19 cellular contexts compared by ENCODE assay signal in genomic region chr16:88895335-88895734, GRCh38. TPM values are rescaled to one million over a fixed set of nuclear protein-coding genes. Genes with fewer than 3 reads are reported as not detected.
DNase-seq lines count a peak whose midpoint lies in the region; ATAC-seq and TF ChIP-seq lines count a peak whose summit lies in the region.
"Had no signal": no experiment of that assay in that cellular context is flagged by ENCODE, and none has a peak within 500 bp of the region (broad histone marks: within the 10 kb centered on the region; RNA-seq: fewer than 3 reads in every experiment).

No MANE protein-coding gene starts in this region.

- H3K4me2 ChIP-seq in BLaER1 treated with 17β-estradiol and CSF1 and Interleukin-3, amounts not matched to agents 10 nM and 100 nM = peak overlapping the region in 10 of 11 experiments; percentile 34 to 97 (median 92); a peak in 20 of 22 replicates
- no peak overlapping the region for H3K4me2 ChIP-seq in neural progenitor cell

- H3K4me1 ChIP-seq in BLaER1 treated with 17β-estradiol and CSF1 and Interleukin-3, amounts not matched to agents 10 nM and 100 nM = peaks cover 38 to 90% (median 83%) of the 10 kb centered on the region in 10 experiments
- H3K4me1 ChIP-seq in neural progenitor cell = no peaks in the 10 kb centered on the region
- H3K4me1 ChIP-seq in skeletal muscle tissue (ENCODE audit: control insufficient read depth in 3 of 3, insufficient read depth in 3 of 3, low read length in 3 of 3) = peaks cover 42 to 64% (median 56%) of the 10 kb centered on the region in 3 donors
- H3K4me1 ChIP-seq in HAP-1 = no peaks in the 10 kb centered on the region

- no peaks in the 10 kb centered on the region for H3F3A ChIP-seq in neural progenitor cell (ENCODE audit: low read depth)

- peak overlapping the region; percentile 53 for H3K4me3 Mint-ChIP-seq in neural progenitor cell
- no peak overlapping the region for H3K4me3 Mint-ChIP-seq in natural killer cell treated with Interleukin-12 subunit alpha and Interleukin-12 subunit beta and Interleukin-15 and Interleukin-18, amount 100 ng/mL, for 72 hours
- H3K4me3 Mint-ChIP-seq: CD8-positive, alpha-beta T cell had no signal

- H3K36me3 ChIP-seq in BLaER1 treated with 17β-estradiol and CSF1 and Interleukin-3, amounts not matched to agents 10 nM and 100 nM = peaks cover 3 to 43% (median 26%) of the 10 kb centered on the region in 11 experiments
- no peaks in the 10 kb centered on the region for H3K36me3 ChIP-seq in neural progenitor cell
- H3K36me3 ChIP-seq in skeletal muscle tissue (ENCODE audit: control insufficient read depth in 3 of 3, insufficient read depth in 3 of 3, low read length in 3 of 3) = peaks cover 22 to 27% (median 24%) of the 10 kb centered on the region in 3 donors
- H3K36me3 ChIP-seq in HAP-1 (replicated peaks) = no peaks in the 10 kb centered on the region

- H3K27ac ChIP-seq in BLaER1 treated with 17β-estradiol and CSF1 and Interleukin-3, amounts not matched to agents 10 nM and 100 nM = peak overlapping the region in 1 of 11 experiments; percentile 29; a peak in 1 of 22 replicates
- H3K27ac ChIP-seq in neural progenitor cell = no peak overlapping the region
- peak overlapping the region; percentile 94 for H3K27ac ChIP-seq in skeletal muscle tissue (ENCODE audit: low read depth, low read length)
- H3K27ac ChIP-seq: GM23248 had no signal

- H3K9ac ChIP-seq in BLaER1 treated with 17β-estradiol and CSF1 and Interleukin-3, amounts not matched to agents 10 nM and 100 nM = peak overlapping the region in 3 of 11 experiments; percentile 23 to 43 (median 35); a peak in 4 of 22 replicates
- peak overlapping the region; percentile 20 for H3K9ac ChIP-seq in neural progenitor cell
- peak overlapping the region; percentile 65 to 89 (median 79) for H3K9ac ChIP-seq in skeletal muscle tissue (ENCODE audit: low read depth in 1 of 3, low read length in 3 of 3)
- H3K9ac ChIP-seq: GM23248 had no signal

- H3K9me3 Mint-ChIP-seq in neural progenitor cell = peaks cover 4% of the 10 kb centered on the region
- no peaks in the 10 kb centered on the region for H3K9me3 Mint-ChIP-seq in natural killer cell treated with Interleukin-12 subunit alpha and Interleukin-12 subunit beta and Interleukin-15 and Interleukin-18, amount 100 ng/mL, for 72 hours
- H3K9me3 Mint-ChIP-seq: CD8-positive, alpha-beta T cell had no signal

- peaks cover 49 to 94% (median 79%) of the 10 kb centered on the region in 11 experiments; a peak in 21 of 22 replicates for H4K20me1 ChIP-seq in BLaER1 treated with 17β-estradiol and CSF1 and Interleukin-3, amounts not matched to agents 10 nM and 100 nM
- H4K20me1 ChIP-seq in neural progenitor cell (ENCODE audit: low read depth) = no peaks in the 10 kb centered on the region

- ATAC-seq in natural killer cell treated with Interleukin-12 subunit alpha and Interleukin-12 subunit beta and Interleukin-15 and Interleukin-18, amount 100 ng/mL, for 72 hours = no peak
- ATAC-seq: CD8-positive, alpha-beta T cell; GM12878 had no signal

- DNase-seq in neural progenitor cell (ENCODE audit: low spot score) (no peak), MV-4-11 (lab: John Stamatoyannopoulos, UW) (no peak), HAP-1 (ENCODE audit: low spot score in 2 of 2) (no peak)
- no peak for DNase-seq in natural killer cell treated with Interleukin-12 subunit alpha and Interleukin-12 subunit beta and Interleukin-15 and Interleukin-18, amount 100 ng/mL, for 72 hours (ENCODE audit: low spot score)
- DNase-seq: CD8-positive, alpha-beta T cell; DMS 273 treated with DMSO at 0.1 percent for 48 hours; DMS53; DND-41; EL; GM23248; HCEC 1CT; IMR-90; KBM-7 had no signal

- TF ChIP-seq CTCF in neural progenitor cell (IDR thresholded peaks at IDR 0.05) = no peak

- H3K79me2 ChIP-seq in neural progenitor cell (ENCODE audit: low read depth) = no peaks in the 10 kb centered on the region

- no peaks in the 10 kb centered on the region for H3K4me1 Mint-ChIP-seq in neural progenitor cell
- no peaks in the 10 kb centered on the region for H3K4me1 Mint-ChIP-seq in natural killer cell treated with Interleukin-12 subunit alpha and Interleukin-12 subunit beta and Interleukin-15 and Interleukin-18, amount 100 ng/mL, for 72 hours (ENCODE audit: low read depth in 2 of 2)

- peaks cover under 1 to 7% (median 3%) of the 10 kb centered on the region in 11 experiments; a peak in 18 of 22 replicates for H3K9me3 ChIP-seq in BLaER1 treated with 17β-estradiol and CSF1 and Interleukin-3, amounts not matched to agents 10 nM and 100 nM (replicated peaks in 1 of 11)
- H3K9me3 ChIP-seq in neural progenitor cell (ENCODE audit: low read depth) = no peaks in the 10 kb centered on the region
- H3K9me3 ChIP-seq in skeletal muscle tissue (ENCODE audit: control insufficient read depth in 3 of 3, low read length in 3 of 3) = no peaks in the 10 kb centered on the region
- no peaks in the 10 kb centered on the region for H3K9me3 ChIP-seq in HAP-1

- in situ Hi-C loops in HAP-1 (cut with MboI; ENCODE audit: low sequenced_read_pairs) = no loop called here

- peaks cover 0 to 51% (median 13%) of the 10 kb centered on the region in 11 experiments; a peak in 14 of 22 replicates for H3K27me3 ChIP-seq in BLaER1 treated with 17β-estradiol and CSF1 and Interleukin-3, amounts not matched to agents 10 nM and 100 nM
- H3K27me3 ChIP-seq in neural progenitor cell = no peaks in the 10 kb centered on the region
- no peaks in the 10 kb centered on the region for H3K27me3 ChIP-seq in skeletal muscle tissue (ENCODE audit: control insufficient read depth in 3 of 3, insufficient read depth in 3 of 3, low read length in 3 of 3)
- no peaks in the 10 kb centered on the region for H3K27me3 ChIP-seq in HAP-1 (ENCODE audit: low read depth)

- H3K27ac Mint-ChIP-seq in neural progenitor cell = peak overlapping the region; percentile 21
- no peak overlapping the region for H3K27ac Mint-ChIP-seq in natural killer cell treated with Interleukin-12 subunit alpha and Interleukin-12 subunit beta and Interleukin-15 and Interleukin-18, amount 100 ng/mL, for 72 hours
- H3K27ac Mint-ChIP-seq: CD8-positive, alpha-beta T cell had no signal

- H3K36me3 Mint-ChIP-seq in neural progenitor cell = peaks cover 2% of the 10 kb centered on the region
- H3K36me3 Mint-ChIP-seq in natural killer cell treated with Interleukin-12 subunit alpha and Interleukin-12 subunit beta and Interleukin-15 and Interleukin-18, amount 100 ng/mL, for 72 hours = no peaks in the 10 kb centered on the region
- H3K36me3 Mint-ChIP-seq: CD8-positive, alpha-beta T cell had no signal

- H3K4me3 ChIP-seq in BLaER1 treated with 17β-estradiol and CSF1 and Interleukin-3, amounts not matched to agents 10 nM and 100 nM = no peak overlapping the region
- H3K4me3 ChIP-seq in neural progenitor cell (no peak overlapping the region), skeletal muscle tissue (ENCODE audit: low read length in 3 of 3) (peak overlapping the region in 2 of 3 donors; percentile 77 to 79), HAP-1 (no peak overlapping the region)
- H3K4me3 ChIP-seq: GM12878, GM23248 had no signal

- H3K27me3 Mint-ChIP-seq in neural progenitor cell (ENCODE audit: insufficient read depth, low read depth) = peaks cover 4% of the 10 kb centered on the region
- no peaks in the 10 kb centered on the region for H3K27me3 Mint-ChIP-seq in natural killer cell treated with Interleukin-12 subunit alpha and Interleukin-12 subunit beta and Interleukin-15 and Interleukin-18, amount 100 ng/mL, for 72 hours

- H2AFZ ChIP-seq in neural progenitor cell (replicated peaks) = no peak overlapping the region
- H2AFZ ChIP-seq: GM23248 had no signal

RNA-seq across cellular contexts. Expression of gene PABPN1L, which starts 28.9 kb away (rescaled TPM):
- total RNA-seq in neural progenitor cell (ENCODE audit: low replicate concordance) (not detected in 2 replicates), skeletal muscle tissue (not detected)
- total RNA-seq in natural killer cell treated with Interleukin-12 subunit alpha and Interleukin-12 subunit beta and Interleukin-15 and Interleukin-18, amount 100 ng/mL, for 72 hours = not detected
- total RNA-seq: A172; CD8-positive, alpha-beta T cell; G401; GM12878; GM23248; H4; IMR-90 had no signal

RNA-seq across cellular contexts. Expression of gene TRAPPC2L, which starts 38.4 kb away (rescaled TPM):
- total RNA-seq in neural progenitor cell (ENCODE audit: low replicate concordance) (31.8 and 48.5 TPM in 2 replicates), skeletal muscle tissue (29.2 TPM)
- 10 to 100 TPM; 37.8 to 48.3 TPM for total RNA-seq in natural killer cell treated with Interleukin-12 subunit alpha and Interleukin-12 subunit beta and Interleukin-15 and Interleukin-18, amount 100 ng/mL, for 72 hours

RNA-seq across cellular contexts. Expression of gene GALNS, which starts 38.6 kb away (rescaled TPM):
- 5.0 and 11.6 TPM in 2 replicates for total RNA-seq in neural progenitor cell (ENCODE audit: low replicate concordance)
- 9.9 TPM for total RNA-seq in skeletal muscle tissue
- 10 to 100 TPM; 27.3 to 46.3 TPM for total RNA-seq in natural killer cell treated with Interleukin-12 subunit alpha and Interleukin-12 subunit beta and Interleukin-15 and Interleukin-18, amount 100 ng/mL, for 72 hours

Comparison
In these comparisons a context has a peak if more than half of its experiments do, and no peak if none do; other contexts are left out.
1. H3K4me3 ChIP-seq: peak in skeletal muscle tissue (2 of 3); none in BLaER1 treated with 17β-estradiol and CSF1 and Interleukin-3, amounts not matched to agents 10 nM and 100 nM (0 of 10), neural progenitor cell (single experiment) and HAP-1 (single experiment).